In genomic region chr12:50050410-50051280, GRCh38 we compare ENCODE assay signal across 1 cellular context.
TF ChIP-seq lines count a peak whose summit lies in the region.

No MANE protein-coding gene starts in this region.

TF ChIP-seq in IMR-90, 13 proteins besides CTCF, POLR2A, EP300 and RAD21:
- TF ChIP-seq CHD1 (IDR thresholded peaks at IDR 0.05; ENCODE audit: low read depth, low read length) (no peak), MAFK (IDR thresholded peaks at IDR 0.05; ENCODE audit: low read depth, low read length) (no peak), MAZ (IDR thresholded peaks at IDR 0.05; ENCODE audit: borderline replicate concordance, low read depth, low read length) (no peak), CEBPB (IDR thresholded peaks at IDR 0.05; ENCODE audit: low read depth, low read length) (peak; percentile 60; the same call in 1 of the 2 replicates), FOS (IDR thresholded peaks at IDR 0.05; ENCODE audit: low read depth, low read length) (no peak), NFE2L2 (IDR thresholded peaks at IDR 0.05; ENCODE audit: low read depth, low read length) (no peak), BHLHE40 (IDR thresholded peaks at IDR 0.05; ENCODE audit: low read depth, low read length) (no peak), RCOR1 (IDR thresholded peaks at IDR 0.05; ENCODE audit: insufficient replicate concordance, low read length) (no peak)
